Comparison of ENCODE assay signal across 17 cellular contexts in genomic region chr18:48876590-48876989, GRCh38.
DNase-seq lines count a peak whose midpoint lies in the region; ATAC-seq, FAIRE-seq and TF ChIP-seq lines count a peak whose summit lies in the region.
"Had no signal": no experiment of that assay in that cellular context is flagged by ENCODE, and none has a peak within 500 bp of the region (broad histone marks: within the 10 kb centered on the region; RNA-seq: fewer than 3 reads in every experiment).

No MANE protein-coding gene starts in this region.

- ATAC-seq in GM23338 (no peak), HepG2 (no peak), GM19324 (IDR thresholded peaks at IDR 0.05; ENCODE audit: low FRiP score, unreplicated experiment) (no peak)
- ATAC-seq: HCT116, PC-3 had no signal

- no peaks in the 10 kb centered on the region for H3K79me1 ChIP-seq in neuronal stem cell (ENCODE audit: low read depth, low read length)

- H3F3A ChIP-seq in GM23338 (replicated peaks; ENCODE audit: low read depth), result no peaks in the 10 kb centered on the region

- H3K14ac ChIP-seq in neuronal stem cell (ENCODE audit: low read length), result no peak overlapping the region

- no peak overlapping the region for H3K27ac Mint-ChIP-seq in GM23338
- H3K27ac Mint-ChIP-seq: CD4-positive, alpha-beta memory T cell had no signal

- no peaks in the 10 kb centered on the region for H4K20me1 ChIP-seq in BLaER1
- no peaks in the 10 kb centered on the region for H4K20me1 ChIP-seq in GM23338 (replicated peaks; ENCODE audit: insufficient read depth)
- H4K20me1 ChIP-seq in HepG2 (ENCODE audit: insufficient read depth, low read length), result no peaks in the 10 kb centered on the region
- no peaks in the 10 kb centered on the region for H4K20me1 ChIP-seq in osteoblast (ENCODE audit: insufficient read depth, low read length)

- no peak overlapping the region for H3K4me3 ChIP-seq in BLaER1
- no peak overlapping the region for H3K4me3 ChIP-seq in GM23338
- peak overlapping the region in 2 of 3 experiments; percentile 14 to 57; a peak in 3 of 6 replicates for H3K4me3 ChIP-seq in HepG2 (replicated peaks in 1 of 3; ENCODE audit: insufficient read depth in 1 of 3, low read depth in 2 of 3, low read length in 3 of 3)
- no peak overlapping the region for H3K4me3 ChIP-seq in neuronal stem cell (ENCODE audit: low read length in 2 of 2)
- H3K4me3 ChIP-seq in osteoblast (ENCODE audit: insufficient read depth, low read length), result no peak overlapping the region

- H3K4me2 ChIP-seq in BLaER1 (peak overlapping the region; percentile 60), GM23338 (no peak overlapping the region), HepG2 (ENCODE audit: low read depth, low read length) (peak overlapping the region; percentile 74), neuronal stem cell (ENCODE audit: insufficient read depth, low read length, poor library complexity, severe bottlenecking) (no peak overlapping the region), osteoblast (ENCODE audit: insufficient read depth, low read length) (no peak overlapping the region)

- H2AFZ ChIP-seq in GM23338 (0 out of 2 replicates have a peak overlapping the region, but pooled peaks have one; percentile 10), HepG2 (ENCODE audit: low read length) (no peak overlapping the region), neuronal stem cell (ENCODE audit: low read length) (no peak overlapping the region), osteoblast (ENCODE audit: low read length) (no peak overlapping the region)

- H2BK15ac ChIP-seq in neuronal stem cell (ENCODE audit: low read length), result peak overlapping the region; percentile 82

- no peak overlapping the region for H4K8ac ChIP-seq in neuronal stem cell (ENCODE audit: low read depth, low read length)

- no peak for TF ChIP-seq POLR2A in HepG2 (IDR thresholded peaks at IDR 0.05; ENCODE audit: insufficient read depth in 1 of 2, low read depth in 2 of 2, low read length in 2 of 2)
- TF ChIP-seq POLR2A in erythroblast (IDR thresholded peaks at IDR 0.05; ENCODE audit: low read length), result no peak

- TF ChIP-seq CTCF in GM23338 (conservative IDR thresholded peaks at IDR 0.05; ENCODE audit: low read depth in 2 of 2) (no peak), HepG2 (CRISPR knock-in tag; IDR thresholded peaks at IDR 0.05) (no peak), osteoblast (IDR thresholded peaks at IDR 0.05; ENCODE audit: extremely low read depth, low read depth, low read length) (no peak)

- no peak overlapping the region for H2BK120ac ChIP-seq in neuronal stem cell (ENCODE audit: low read depth, low read length)

- H2BK12ac ChIP-seq in neuronal stem cell (ENCODE audit: low read length), result no peak overlapping the region

- FAIRE-seq in HepG2 (lab: Jason Lieb, UNC), result no peak

- peaks cover 18% of the 10 kb centered on the region for H3K27me3 Mint-ChIP-seq in GM23338 (ENCODE audit: insufficient read depth, low read depth, poor library complexity)

- H3K4me1 Mint-ChIP-seq in GM23338, result peaks cover 23% of the 10 kb centered on the region

- no peaks in the 10 kb centered on the region for H3K36me3 ChIP-seq in BLaER1
- no peaks in the 10 kb centered on the region; the same call in 1 of the 2 replicates for H3K36me3 ChIP-seq in GM23338 (ENCODE audit: insufficient read depth)
- H3K36me3 ChIP-seq in HepG2 (replicated peaks in 1 of 2; ENCODE audit: control insufficient read depth in 1 of 2, insufficient read depth in 2 of 2, low read length in 2 of 2), result no peaks in the 10 kb centered on the region
- H3K36me3 ChIP-seq in neuronal stem cell (replicated peaks in 1 of 2; ENCODE audit: control insufficient read depth in 2 of 2, insufficient read depth in 2 of 2, low read length in 2 of 2), result no peaks in the 10 kb centered on the region
- H3K36me3 ChIP-seq in osteoblast (ENCODE audit: insufficient read depth, low read length), result no peaks in the 10 kb centered on the region

- H3K9ac ChIP-seq in BLaER1 (no peak overlapping the region), HepG2 (ENCODE audit: insufficient read depth, low read depth, low read length) (peak overlapping the region; percentile 47), neuronal stem cell (ENCODE audit: low read depth, low read length, poor library complexity) (no peak overlapping the region)

- no peaks in the 10 kb centered on the region for H3K79me2 ChIP-seq in GM23338 (replicated peaks; ENCODE audit: insufficient read depth)
- no peaks in the 10 kb centered on the region for H3K79me2 ChIP-seq in HepG2 (ENCODE audit: insufficient read depth, low read length)
- no peaks in the 10 kb centered on the region for H3K79me2 ChIP-seq in osteoblast (ENCODE audit: insufficient read depth, low read length)

- H2AK5ac ChIP-seq in neuronal stem cell (ENCODE audit: low read depth, low read length), result peak overlapping the region; percentile 49

- no peak overlapping the region for H3K4ac ChIP-seq in neuronal stem cell (ENCODE audit: low read length)

- H3K4me1 ChIP-seq in BLaER1 (peaks cover 82% of the 10 kb centered on the region), GM23338 (ENCODE audit: insufficient read depth) (peaks cover 5% of the 10 kb centered on the region), HepG2 (ENCODE audit: insufficient read depth, low read length) (peaks cover 76% of the 10 kb centered on the region), neuronal stem cell (ENCODE audit: control insufficient read depth in 2 of 2, insufficient read depth in 1 of 2, low read depth in 1 of 2, low read length in 2 of 2) (peaks cover 0 to 13% of the 10 kb centered on the region in 2 donors), osteoblast (ENCODE audit: insufficient read depth, low read length) (peaks cover 26% of the 10 kb centered on the region)

- intact Hi-C loops in HepG2 (cut with micrococcal nuclease; ENCODE audit: unreplicated experiment), result loop anchor here (1.0 kb wide), 1 partner anchor 20 kb away; no protein-coding TSS in a partner anchor

- H3K18ac ChIP-seq in neuronal stem cell (ENCODE audit: low read length), result no peak overlapping the region

- no TSS peak for BruUV-seq in HepG2 (replicated peaks; lab: Mats Ljungman, UMichigan)

- H3K23ac ChIP-seq in neuronal stem cell (ENCODE audit: low read depth, low read length, poor library complexity), result no peak overlapping the region

- POLR2A ChIA-PET in HepG2 (lab: Yijun Ruan, JAX), result interaction anchor here (0.8 to 2.3 kb wide), 2 partner anchors 17 to 18 kb away, joined by 3 to 11 read pairs; no protein-coding TSS in a partner anchor

- 50% methylated on average over 6 of the region's 6 CpGs for WGBS in HepG2 (ENCODE audit: low lambda C conversion rate)
- no CpG with 5 or more reads among the region's 6 CpGs for WGBS in neuronal stem cell (ENCODE audit: extremely low coverage in 2 of 2, insufficient read length in 2 of 2, insufficient replicate concordance in 1 of 2), 2 donors

- H3K27me3 ChIP-seq in BLaER1, result no peaks in the 10 kb centered on the region
- no peaks in the 10 kb centered on the region for H3K27me3 ChIP-seq in GM23338 (ENCODE audit: insufficient read depth)
- H3K27me3 ChIP-seq in HepG2 (ENCODE audit: control insufficient read depth in 1 of 2, insufficient read depth in 2 of 2, low read length in 2 of 2), result no peaks in the 10 kb centered on the region; a peak in 1 of 5 replicates
- H3K27me3 ChIP-seq in neuronal stem cell (ENCODE audit: control insufficient read depth in 3 of 3, insufficient read depth in 3 of 3, low read depth in 1 of 3, low read length in 3 of 3), result no peaks in the 10 kb centered on the region
- H3K27me3 ChIP-seq in osteoblast (ENCODE audit: insufficient read depth, low read length), result no peaks in the 10 kb centered on the region

- no peak for TF ChIP-seq RAD21 in HepG2 (CRISPR knock-in tag; IDR thresholded peaks at IDR 0.05)

- H3K9me3 ChIP-seq in BLaER1 (no peaks in the 10 kb centered on the region), HepG2 (ENCODE audit: low read length) (no peaks in the 10 kb centered on the region), neuronal stem cell (replicated peaks in 1 of 2; ENCODE audit: control insufficient read depth in 2 of 2, insufficient read depth in 1 of 2, low read depth in 1 of 2, low read length in 2 of 2) (no peaks in the 10 kb centered on the region), osteoblast (ENCODE audit: low read depth, low read length) (no peaks in the 10 kb centered on the region)

- no peak overlapping the region for H3K4me3 Mint-ChIP-seq in GM23338
- H3K4me3 Mint-ChIP-seq: CD4-positive, alpha-beta memory T cell had no signal

- DNase-seq in GM23338 (ENCODE audit: low spot score) (no peak), HepG2 (ENCODE audit: low spot score) (no peak), neuronal stem cell (ENCODE audit: low spot score) (no peak), erythroblast (lab: John Stamatoyannopoulos, UW) (no peak), osteoblast (ENCODE audit: insufficient read length, low spot score, missing footprints) (no peak)
- no peak for DNase-seq in activated CD8-positive, alpha-beta memory T cell treated with anti-CD3 and anti-CD28 coated beads for 24 hours
- DNase-seq: CD4-positive, alpha-beta memory T cell; DMS79; KG1; NCI-H1417 treated with DMSO at 0.1 percent for 48 hours; NCI-H1930; NCI-H510A treated with DMSO at 0.1 percent for 48 hours; NCI-H82; PC-3 had no signal

- H3K9me2 ChIP-seq in GM23338 (ENCODE audit: insufficient read depth), result peaks cover 6% of the 10 kb centered on the region; the same call in 1 of the 2 replicates

- H3K27ac ChIP-seq in BLaER1 (no peak overlapping the region), GM23338 (ENCODE audit: low read depth) (no peak overlapping the region), HepG2 (ENCODE audit: extremely low read length, insufficient read depth, low read length) (no peak overlapping the region), neuronal stem cell (replicated peaks; ENCODE audit: low read length) (no peak overlapping the region), osteoblast (ENCODE audit: low read depth, low read length) (no peak overlapping the region)

- H3K9me3 Mint-ChIP-seq in GM23338, result peaks cover 2% of the 10 kb centered on the region; the same call in 2 of the 3 replicates
- H3K9me3 Mint-ChIP-seq: CD4-positive, alpha-beta memory T cell had no signal

- TF ChIP-seq EP300 in HepG2 (IDR thresholded peaks at IDR 0.05; ENCODE audit: low read depth in 2 of 2, low read length in 2 of 2), result no peak
- no peak for TF ChIP-seq EP300 in HepG2 (CRISPR knock-in tag; IDR thresholded peaks at IDR 0.05; ENCODE audit: borderline replicate concordance)

- no peaks in the 10 kb centered on the region for H3K36me3 Mint-ChIP-seq in GM23338 (ENCODE audit: low read depth)
- H3K36me3 Mint-ChIP-seq: CD4-positive, alpha-beta memory T cell had no signal

- H4K91ac ChIP-seq in neuronal stem cell (ENCODE audit: low read depth, low read length, poor library complexity), result no peak overlapping the region

- CTCF ChIA-PET in HepG2 (lab: Yijun Ruan, JAX; ENCODE audit: low intra/inter-chr PET ratio, low total read pairs), result no interaction called here

- no peak overlapping the region for H2BK5ac ChIP-seq in neuronal stem cell (ENCODE audit: low read length)

- in situ Hi-C loops in HepG2 (cut with HindIII; ENCODE audit: extremely low pct_ligation_motif_present, low pct_unique_long_range_greater_than_20kb), result no loop called here

TF ChIP-seq in GM23338, 12 proteins besides CTCF, POLR2A, EP300 and RAD21 (continues in another document):
- no peak for TF ChIP-seq NANOG (IDR thresholded peaks at IDR 0.05; ENCODE audit: borderline replicate concordance)
- TF ChIP-seq POLR2AphosphoS5 (IDR thresholded peaks at IDR 0.05; ENCODE audit: low read depth), result no peak

TF ChIP-seq in HepG2, 621 proteins besides CTCF, POLR2A, EP300 and RAD21 (continues in another document):
- TF ChIP-seq TBX2 (CRISPR knock-in tag; IDR thresholded peaks at IDR 0.05; ENCODE audit: borderline replicate concordance), result 0 out of 2 replicates have a peak, but pooled peaks have one; percentile 4

Comparison
In these comparisons a context has a peak if more than half of its experiments do, and no peak if none do; other contexts are left out.
1. H3K4me2 ChIP-seq: peak in BLaER1 (single experiment) and HepG2 (single experiment); none in GM23338 (single experiment), neuronal stem cell (single experiment) and osteoblast (single experiment).
2. H3K4me3 ChIP-seq: peak in HepG2 (2 of 3); none in BLaER1 (single experiment), GM23338 (single experiment), neuronal stem cell (0 of 2) and osteoblast (single experiment).